Comparison of ENCODE assay signal across 19 cellular contexts in genomic region chr5:73838901-73839300, GRCh38.
DNase-seq lines count a peak whose midpoint lies in the region; FAIRE-seq and TF ChIP-seq lines count a peak whose summit lies in the region.
"Had no signal": no experiment of that assay in that cellular context is flagged by ENCODE, and none has a peak within 500 bp of the region (broad histone marks: within the 10 kb centered on the region; RNA-seq: fewer than 3 reads in every experiment).

No MANE protein-coding gene starts in this region.

- H3K27ac Mint-ChIP-seq in type B pancreatic cell = peak overlapping the region; percentile 79
- H3K27ac Mint-ChIP-seq: B cell; CD4-positive, CD25-positive, alpha-beta regulatory T cell; CD8-positive, alpha-beta T cell; GM23338; HFFc6 had no signal

- peaks cover 16% of the 10 kb centered on the region for H3K36me3 Mint-ChIP-seq in type B pancreatic cell
- H3K36me3 Mint-ChIP-seq: CD4-positive, CD25-positive, alpha-beta regulatory T cell; CD8-positive, alpha-beta T cell had no signal

- no peaks in the 10 kb centered on the region for H3K36me3 ChIP-seq in bronchial epithelial cell (ENCODE audit: control insufficient read depth, insufficient read depth, low read length)
- H3K36me3 ChIP-seq: BLaER1, HAP-1 had no signal

- no peak for FAIRE-seq in bronchial epithelial cell (lab: Jason Lieb, UNC)
- FAIRE-seq: G401.6, GM12892 had no signal

- no peaks in the 10 kb centered on the region for H3K27me3 Mint-ChIP-seq in type B pancreatic cell

- H3K4me3 ChIP-seq in bronchial epithelial cell (ENCODE audit: low read depth, low read length) (no peak overlapping the region), fibroblast of pulmonary artery (replicated peaks; ENCODE audit: low read depth, low read length) (no peak overlapping the region)
- H3K4me3 ChIP-seq: BLaER1, GM23338, HAP-1 had no signal

- H3K4me3 Mint-ChIP-seq in type B pancreatic cell = peak overlapping the region; percentile 50
- H3K4me3 Mint-ChIP-seq: B cell; CD4-positive, CD25-positive, alpha-beta regulatory T cell; CD8-positive, alpha-beta T cell; GM23338; HFFc6 had no signal

- no peaks in the 10 kb centered on the region for H3K27me3 ChIP-seq in bronchial epithelial cell (ENCODE audit: control insufficient read depth, insufficient read depth, low read length)
- H3K27me3 ChIP-seq: BLaER1 had no signal

- H3K27ac ChIP-seq in VCaP = peak overlapping the region; percentile 43
- H3K27ac ChIP-seq: BLaER1, C4-2B had no signal

- TF ChIP-seq CTCF in VCaP (conservative IDR thresholded peaks at IDR 0.05) (no peak), bronchial epithelial cell (IDR thresholded peaks at IDR 0.05; ENCODE audit: insufficient read depth, low read length, severe bottlenecking) (no peak), fibroblast of pulmonary artery (IDR thresholded peaks at IDR 0.05; ENCODE audit: low read length, missing control alignments) (no peak), type B pancreatic cell (conservative IDR thresholded peaks at IDR 0.05) (no peak)

- H3K9me3 Mint-ChIP-seq in type B pancreatic cell = peaks cover 3% of the 10 kb centered on the region
- H3K9me3 Mint-ChIP-seq: CD8-positive, alpha-beta T cell; GM23338; HFFc6 had no signal

- DNase-seq in bronchial epithelial cell (ENCODE audit: low read depth) (peak; percentile 51), fibroblast of pulmonary artery (ENCODE audit: low read depth) (peak; percentile 38), type B pancreatic cell (ENCODE audit: extremely low spot score, unreplicated experiment) (no peak), anterior cingulate cortex (lab: John Stamatoyannopoulos, UW) (no peak), Ammon's horn (ENCODE audit: low spot score) (no peak)
- DNase-seq: Caco-2; CD4-positive, CD25-positive, alpha-beta regulatory T cell; CD8-positive, alpha-beta T cell; DMS153; DND-41; HFFc6 had no signal

- H3K4me1 Mint-ChIP-seq in type B pancreatic cell (ENCODE audit: unreplicated experiment) = peaks cover 3% of the 10 kb centered on the region
- H3K4me1 Mint-ChIP-seq: B cell; CD4-positive, CD25-positive, alpha-beta regulatory T cell; GM23338 had no signal

Comparison
In these comparisons a context has a peak if more than half of its experiments do, and no peak if none do; other contexts are left out.
1. DNase-seq: peak in bronchial epithelial cell (single experiment) and fibroblast of pulmonary artery (single experiment); none in type B pancreatic cell (single experiment), anterior cingulate cortex (0 of 58) and Ammon's horn (single experiment).